Comparison of ENCODE assay signal across 8 cellular contexts in the genomic region with DNA sequence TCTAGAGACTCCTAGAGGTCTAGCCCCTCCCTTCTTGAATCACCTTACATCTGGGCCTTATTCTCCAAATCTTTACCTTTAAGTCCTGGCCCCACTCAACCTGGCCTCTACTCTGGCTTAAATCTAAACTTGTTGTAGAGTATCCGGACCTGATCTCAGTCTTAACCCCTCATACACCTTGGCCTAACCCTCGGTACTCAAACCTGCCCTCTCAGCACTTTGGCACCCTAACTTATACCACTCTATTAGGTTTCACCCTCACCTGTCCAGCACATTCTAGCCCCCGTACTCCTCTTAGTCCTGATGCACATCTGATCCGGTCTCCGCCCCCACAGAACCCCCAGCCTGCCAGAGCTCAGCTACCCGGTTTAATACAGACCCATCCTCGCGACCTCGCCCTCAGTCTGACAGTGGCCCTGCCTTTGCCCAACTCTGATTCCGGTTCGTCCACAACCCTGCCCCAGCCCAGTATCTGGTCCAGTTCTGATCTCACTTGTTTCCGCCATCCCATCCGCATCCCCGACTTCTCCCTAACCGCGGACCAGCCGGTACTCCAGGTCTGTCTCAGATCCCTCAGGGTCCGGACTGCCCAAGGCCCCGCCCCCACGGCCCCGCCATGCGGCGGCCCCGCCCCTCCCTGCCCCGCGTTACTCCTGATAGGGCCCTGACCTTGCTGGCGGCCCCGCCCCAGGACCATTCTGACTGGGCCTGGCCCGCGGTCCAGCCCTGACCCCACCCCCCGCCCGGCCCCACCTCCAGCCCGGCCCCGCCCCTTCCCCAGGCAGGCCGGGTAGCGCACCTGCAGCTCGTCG. TPM values are rescaled to one million over a fixed set of nuclear protein-coding genes. Genes with fewer than 3 reads are reported as not detected.
A peak's percentile ranks its signal among the peaks of the same experiment; 100 is the strongest.
DNase-seq lines count a peak whose midpoint lies in the region; ATAC-seq and TF ChIP-seq lines count a peak whose summit lies in the region.

No MANE protein-coding gene starts in this region.

- 13 to 17% methylated on average over 4 to 25 of the region's 38 CpGs for WGBS in transverse colon (ENCODE audit: low coverage in 1 of 2), 2 donors

- no peaks in the 10 kb centered on the region for H3K9me3 ChIP-seq in left ventricle myocardium inferior (replicated peaks)
- no peaks in the 10 kb centered on the region for H3K9me3 ChIP-seq in transverse colon

- ATAC-seq in HG02763 (IDR thresholded peaks at IDR 0.05; ENCODE audit: unreplicated experiment): peak; percentile 80

- DNase-seq in G401 (ENCODE audit: low spot score) (peak; percentile 95), NCI-H1694 (lab: John Stamatoyannopoulos, UW) (peak; percentile 51), T-helper 2 cell (peak; percentile 60 to 91 (median 70)), amygdala (lab: John Stamatoyannopoulos, UW) (peak in 54 of 56 donors; percentile 36 to 94 (median 80)), left ventricle myocardium inferior (peak; percentile 94), posterior vena cava (ENCODE audit: low spot score) (peak; percentile 96), transverse colon (peak; percentile 92)

- intact Hi-C loops in left ventricle myocardium inferior (cut with micrococcal nuclease) (no loop called here), posterior vena cava (cut with DNase I) (no loop called here), transverse colon (cut with DNase I; ENCODE audit: low total_unique reads) (no loop called here)

- H3K36me3 ChIP-seq in left ventricle myocardium inferior: no peaks in the 10 kb centered on the region
- H3K36me3 ChIP-seq in transverse colon: no peaks in the 10 kb centered on the region

- H3K4me1 ChIP-seq in left ventricle myocardium inferior (peaks cover 29% of the 10 kb centered on the region), transverse colon (peaks cover 3 to 20% (median 16%) of the 10 kb centered on the region in 4 donors)

- no peak for TF ChIP-seq POLR2A in transverse colon (IDR thresholded peaks at IDR 0.05)

- TF ChIP-seq CTCF in left ventricle myocardium inferior (IDR thresholded peaks at IDR 0.05; ENCODE audit: borderline replicate concordance): no peak
- TF ChIP-seq CTCF in transverse colon (IDR thresholded peaks at IDR 0.05): no peak

- TF ChIP-seq EP300 in transverse colon (IDR thresholded peaks at IDR 0.05; ENCODE audit: low read depth): no peak

- peak overlapping the region; percentile 90 for H3K4me3 ChIP-seq in left ventricle myocardium inferior
- H3K4me3 ChIP-seq in transverse colon: peak overlapping the region; percentile 63 to 92 (median 78)

- H3K27me3 ChIP-seq in left ventricle myocardium inferior (ENCODE audit: low read depth) (no peaks in the 10 kb centered on the region), transverse colon (no peaks in the 10 kb centered on the region)

- peak overlapping the region; percentile 84 for H3K27ac ChIP-seq in left ventricle myocardium inferior (replicated peaks)
- H3K27ac ChIP-seq in transverse colon: peak overlapping the region; percentile 77 to 90 (median 82)

- in situ Hi-C loops in G401 (cut with HindIII; ENCODE audit: low sequenced_read_pairs): no loop called here
- in situ Hi-C loops in transverse colon (cut with MboI; ENCODE audit: low pct_ligation_motif_present in 1 of 4, low pct_unique_long_range_greater_than_20kb in 1 of 4, low sequenced_read_pairs in 3 of 4): no loop called here

RNA-seq across cellular contexts. Expression of gene TRIM62, which starts 1.4 kb away (rescaled TPM):
- total RNA-seq in G401 (2014; rRNA removed; shearing (Covaris generic)): 1.5 and 1.7 TPM in 2 replicates
- 2.3 TPM for total RNA-seq in left ventricle myocardium inferior
- 1 to 10 TPM; 5.0 to 5.2 TPM for total RNA-seq in posterior vena cava
- 10 to 100 TPM in 1 of 4 donors, 1 to 10 TPM in 3; 4.6 to 52.0 (median 5.8) TPM for total RNA-seq in transverse colon

Comparison
In these comparisons a context has a peak if more than half of its experiments do, and no peak if none do; other contexts are left out.
1. Peak in every context shown above with its lines: DNase-seq, ATAC-seq, H3K4me3 ChIP-seq and H3K27ac ChIP-seq.